Comparison of ENCODE assay signal across 25 cellular contexts in the genomic region with DNA sequence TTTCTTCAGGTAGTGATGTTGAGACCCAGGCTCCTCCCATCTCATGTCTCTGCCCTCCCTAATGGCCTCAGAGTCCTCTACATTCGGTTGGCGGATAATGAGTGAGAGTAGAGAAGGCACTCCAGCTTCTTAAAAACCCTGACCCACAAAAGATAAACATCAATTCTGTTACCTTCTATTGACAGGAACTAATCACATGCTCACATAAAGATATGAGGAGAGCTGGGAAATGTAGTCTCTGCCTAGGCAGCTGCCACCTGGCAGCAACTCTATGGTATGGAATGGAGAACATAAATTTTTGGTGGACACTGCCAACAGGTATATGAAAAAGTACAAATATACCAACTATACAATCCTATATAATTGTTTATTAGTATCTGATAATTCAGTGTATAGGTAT.
DNase-seq lines count a peak whose midpoint lies in the region; ATAC-seq and TF ChIP-seq lines count a peak whose summit lies in the region.
"Had no signal": no experiment of that assay in that cellular context is flagged by ENCODE, and none has a peak within 500 bp of the region (broad histone marks: within the 10 kb centered on the region; RNA-seq: fewer than 3 reads in every experiment).

No MANE protein-coding gene starts in this region.

- H3K4me3 Mint-ChIP-seq in T-helper 2 cell treated with Interferon-gamma antibody and Interleukin-4, amounts not matched to agents 5 μg/mL and 100 μg/mL, for 36 hours, result no peak overlapping the region
- H3K4me3 Mint-ChIP-seq: B cell, T-cell had no signal

- H3K27me3 ChIP-seq in DND-41 (ENCODE audit: insufficient read depth, low read length, poor library complexity), result no peaks in the 10 kb centered on the region

- H3K4me2 ChIP-seq in DND-41 (ENCODE audit: insufficient read depth, low read length), result no peak overlapping the region

- no peak overlapping the region for H3K27ac Mint-ChIP-seq in T-helper 2 cell treated with Interferon-gamma antibody and Interleukin-4, amounts not matched to agents 5 μg/mL and 100 μg/mL, for 36 hours
- H3K27ac Mint-ChIP-seq: B cell; CD4-positive, CD25-positive, alpha-beta regulatory T cell; T-cell had no signal

- H4K20me1 ChIP-seq in DND-41 (ENCODE audit: insufficient read depth, low read length), result no peaks in the 10 kb centered on the region

- H2AFZ ChIP-seq in DND-41 (ENCODE audit: low read depth, low read length), result no peak overlapping the region

- H3K9me3 Mint-ChIP-seq in T-helper 2 cell treated with Interferon-gamma antibody and Interleukin-4, amounts not matched to agents 5 μg/mL and 100 μg/mL, for 36 hours, result no peaks in the 10 kb centered on the region
- H3K9me3 Mint-ChIP-seq: T-cell had no signal

- no peak overlapping the region for H3K27ac ChIP-seq in DND-41 (ENCODE audit: low read length)
- peak overlapping the region; percentile 26 for H3K27ac ChIP-seq in VCaP
- H3K27ac ChIP-seq: 22Rv1 had no signal

- TF ChIP-seq CTCF in DND-41 (IDR thresholded peaks at IDR 0.05; ENCODE audit: borderline replicate concordance, extremely low read depth, low read length, poor library complexity, severe bottlenecking), result no peak
- TF ChIP-seq CTCF in VCaP (conservative IDR thresholded peaks at IDR 0.05), result no peak

- DNase-seq in DMS 273 (lab: John Stamatoyannopoulos, UW; ENCODE audit: unreplicated experiment), result peak; percentile 11
- DNase-seq in DMS 273 treated with DMSO at 0.1 percent for 48 hours (lab: John Stamatoyannopoulos, UW), result no peak
- DNase-seq in DND-41, result no peak
- DNase-seq in NCI-H2029 treated with DMSO at 0.1 percent for 48 hours (lab: John Stamatoyannopoulos, UW), result peak; percentile 43
- DNase-seq in NCI-H2171 treated with DMSO at 0.1 percent for 48 hours (lab: John Stamatoyannopoulos, UW), result no peak
- DNase-seq in T-helper 2 cell treated with Interferon-gamma antibody and Interleukin-4, amounts not matched to agents 5 μg/mL and 100 μg/mL, for 36 hours (ENCODE audit: low spot score), result no peak
- DNase-seq: CD4-positive, CD25-positive, alpha-beta regulatory T cell; COR-L47; DMS79; KG1; NCI-H1694; NCI-H2171; NCI-H446; NCI-H82; PC-3; RPMI8226; SHP77 treated with DMSO at 0.1 percent for 48 hours; T-cell; T1000 had no signal

- no peak overlapping the region for H3K9ac ChIP-seq in DND-41 (ENCODE audit: low read depth, low read length)

- no peaks in the 10 kb centered on the region for H3K36me3 ChIP-seq in DND-41 (ENCODE audit: insufficient read depth, low read length)

- peaks cover 2% of the 10 kb centered on the region for H3K4me1 Mint-ChIP-seq in T-helper 2 cell treated with Interferon-gamma antibody and Interleukin-4, amounts not matched to agents 5 μg/mL and 100 μg/mL, for 36 hours (ENCODE audit: low read depth)
- H3K4me1 Mint-ChIP-seq: B cell; CD4-positive, CD25-positive, alpha-beta regulatory T cell; T-cell had no signal

- H3K27me3 Mint-ChIP-seq in T-helper 2 cell treated with Interferon-gamma antibody and Interleukin-4, amounts not matched to agents 5 μg/mL and 100 μg/mL, for 36 hours (ENCODE audit: low read depth), result no peaks in the 10 kb centered on the region
- H3K27me3 Mint-ChIP-seq: B cell; CD4-positive, CD25-positive, alpha-beta regulatory T cell; T-cell had no signal

- no peaks in the 10 kb centered on the region for H3K79me2 ChIP-seq in DND-41 (ENCODE audit: insufficient read depth, low read length)

- ATAC-seq in DND-41 (ENCODE audit: insufficient read depth, low read depth) (0 out of 3 replicates have a peak, but pooled peaks have one; percentile 17), GM21367 (IDR thresholded peaks at IDR 0.05; ENCODE audit: unreplicated experiment) (no peak)
- ATAC-seq: HCT116, PC-3, SK-N-SH treated with all-trans-retinoic acid at 6 μM for 48 hours, T-cell had no signal

- no peaks in the 10 kb centered on the region for H3K36me3 Mint-ChIP-seq in T-helper 2 cell treated with Interferon-gamma antibody and Interleukin-4, amounts not matched to agents 5 μg/mL and 100 μg/mL, for 36 hours (ENCODE audit: low read depth)

- no peaks in the 10 kb centered on the region for H3K4me1 ChIP-seq in DND-41 (ENCODE audit: insufficient read depth, low read length)

- no peak overlapping the region for H3K4me3 ChIP-seq in DND-41 (ENCODE audit: low read depth in 1 of 2, low read length in 2 of 2)

- H3K9me3 ChIP-seq in DND-41 (ENCODE audit: insufficient read depth, low read length, severe bottlenecking), result no peaks in the 10 kb centered on the region

Comparison
In these comparisons a context has a peak if more than half of its experiments do, and no peak if none do; other contexts are left out.
1. DNase-seq: peak in DMS 273 (single experiment) and NCI-H2029 treated with DMSO at 0.1 percent for 48 hours (single experiment); none in DMS 273 treated with DMSO at 0.1 percent for 48 hours (single experiment), DND-41 (single experiment), NCI-H2171 treated with DMSO at 0.1 percent for 48 hours (single experiment) and T-helper 2 cell treated with Interferon-gamma antibody and Interleukin-4, amounts not matched to agents 5 μg/mL and 100 μg/mL, for 36 hours (single experiment).